ENCODE assay signal across 8 cellular contexts in the genomic region with DNA sequence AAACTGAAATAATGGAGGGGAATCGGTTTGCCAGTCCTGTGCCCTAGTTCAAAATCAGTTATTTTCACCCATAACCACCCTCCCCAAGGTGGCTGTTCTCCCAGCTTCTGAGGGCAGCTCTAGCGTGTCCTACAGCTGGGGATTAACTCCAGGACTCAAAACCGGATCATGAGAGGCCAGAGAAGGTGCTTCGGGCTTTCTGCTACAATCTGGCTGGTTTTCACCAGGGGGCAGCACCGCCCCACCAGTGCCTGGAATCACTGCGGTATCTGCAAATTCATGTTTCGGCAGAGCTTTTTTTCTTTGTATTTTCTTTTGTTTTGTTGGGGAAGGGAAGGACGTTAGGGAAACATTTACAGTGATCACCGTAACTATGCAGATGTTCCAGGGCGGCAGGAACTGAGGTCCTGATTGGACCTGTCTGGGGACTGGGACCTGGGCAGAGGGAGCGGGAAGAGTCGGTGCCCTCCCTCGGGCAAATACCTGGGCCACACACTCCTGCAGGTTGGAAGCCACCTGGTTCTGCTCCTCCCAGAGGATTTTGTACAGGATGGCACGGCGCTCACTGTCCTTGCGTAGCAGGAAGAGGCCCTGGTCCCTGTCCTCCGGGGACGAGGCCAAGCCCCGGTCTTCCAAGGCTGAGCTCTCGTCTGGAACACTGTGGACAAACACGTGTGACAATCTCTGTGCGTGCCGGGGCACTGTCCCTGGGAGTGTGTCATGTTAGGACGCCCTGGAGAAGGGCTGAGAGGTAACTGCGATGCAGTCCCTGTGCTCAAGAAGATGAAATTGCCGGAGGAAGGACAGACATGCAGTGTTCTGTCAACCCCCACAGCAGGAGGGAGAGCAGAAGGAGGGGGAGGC. TPM values are rescaled to one million over a fixed set of nuclear protein-coding genes. Genes with fewer than 3 reads are reported as not detected.
DNase-seq lines count a peak whose midpoint lies in the region; ATAC-seq, FAIRE-seq and TF ChIP-seq lines count a peak whose summit lies in the region.

No MANE protein-coding gene starts in this region.

- peak overlapping the region; percentile 28 for H3K27ac Mint-ChIP-seq in activated CD8-positive, alpha-beta memory T cell treated with anti-CD3 and anti-CD28 coated beads, Interleukin-2, amount 10 ng/mL, durations not matched to agents 7 days and 5 days
- peak overlapping the region; percentile 90 for H3K27ac Mint-ChIP-seq in mesothelial cell of epicardium

- TF ChIP-seq CTCF in mesothelial cell of epicardium (IDR thresholded peaks at IDR 0.05; ENCODE audit: unreplicated experiment): peak; percentile 70

- peak overlapping the region; percentile 67 for H3K4me3 Mint-ChIP-seq in activated CD8-positive, alpha-beta memory T cell treated with anti-CD3 and anti-CD28 coated beads, Interleukin-2, amount 10 ng/mL, durations not matched to agents 7 days and 5 days
- H3K4me3 Mint-ChIP-seq in mesothelial cell of epicardium: peak overlapping the region; percentile 71

- peak; percentile 81 for ATAC-seq in HG03139 (IDR thresholded peaks at IDR 0.05; ENCODE audit: unreplicated experiment)
- peak; percentile 89 for ATAC-seq in activated CD8-positive, alpha-beta memory T cell treated with anti-CD3 and anti-CD28 coated beads, Interleukin-2, amount 10 ng/mL, durations not matched to agents 7 days and 5 days

- no peaks in the 10 kb centered on the region for H3K9me3 Mint-ChIP-seq in activated CD8-positive, alpha-beta memory T cell treated with anti-CD3 and anti-CD28 coated beads, Interleukin-2, amount 10 ng/mL, durations not matched to agents 7 days and 5 days (ENCODE audit: low read depth)
- peaks cover 4% of the 10 kb centered on the region for H3K9me3 Mint-ChIP-seq in mesothelial cell of epicardium

- CTCF ChIA-PET in activated CD8-positive, alpha-beta memory T cell treated with anti-CD3 and anti-CD28 coated beads, Interleukin-2, amount 10 ng/mL, durations not matched to agents 7 days and 5 days (lab: Charles Lee): interaction anchor here (0.7 to 2.5 kb wide), 11 partner anchors 10 to 691 kb away, joined by 3 to 16 read pairs (median 4); no protein-coding TSS in a partner anchor

- DNase-seq in SKM-1 treated with dmso at 0.1 percent for 144 hours (lab: John Stamatoyannopoulos, UW; ENCODE audit: unreplicated experiment) (peak; percentile 9), SKM-1 (lab: John Stamatoyannopoulos, UW; ENCODE audit: unreplicated experiment) (no peak), NCI-H774 (lab: John Stamatoyannopoulos, UW) (peak; percentile 14), mesothelial cell of epicardium (ENCODE audit: low spot score in 2 of 2, unreplicated experiment in 2 of 2) (peak in 1 of 2 experiments; percentile 72)
- DNase-seq in activated CD8-positive, alpha-beta memory T cell treated with anti-CD3 and anti-CD28 coated beads, Interleukin-2, amount 10 ng/mL, durations not matched to agents 7 days and 5 days: peak; percentile 74
- DNase-seq in stimulated activated CD8-positive, alpha-beta memory T cell treated with anti-CD3 and anti-CD28 coated beads, Interleukin-15, amount 100 ng/mL, for 4 hours (ENCODE audit: low read depth in 2 of 2): peak; percentile 23 to 26

- H3K27me3 Mint-ChIP-seq in activated CD8-positive, alpha-beta memory T cell treated with anti-CD3 and anti-CD28 coated beads, Interleukin-2, amount 10 ng/mL, durations not matched to agents 7 days and 5 days: no peaks in the 10 kb centered on the region
- H3K27me3 Mint-ChIP-seq in mesothelial cell of epicardium (ENCODE audit: low read depth): no peaks in the 10 kb centered on the region

- peak; percentile 23 for FAIRE-seq in endometrium (lab: Jason Lieb, UNC)

- no peaks in the 10 kb centered on the region for H3K36me3 Mint-ChIP-seq in activated CD8-positive, alpha-beta memory T cell treated with anti-CD3 and anti-CD28 coated beads, Interleukin-2, amount 10 ng/mL, durations not matched to agents 7 days and 5 days
- no peaks in the 10 kb centered on the region for H3K36me3 Mint-ChIP-seq in mesothelial cell of epicardium

- H3K4me1 Mint-ChIP-seq in activated CD8-positive, alpha-beta memory T cell treated with anti-CD3 and anti-CD28 coated beads, Interleukin-2, amount 10 ng/mL, durations not matched to agents 7 days and 5 days: peaks cover 8% of the 10 kb centered on the region
- peaks cover 6% of the 10 kb centered on the region for H3K4me1 Mint-ChIP-seq in mesothelial cell of epicardium

RNA-seq across cellular contexts. Expression of gene PDHA1, which starts 28.7 kb away (rescaled TPM):
- 100 to 1,000 TPM; 162 to 180 TPM for total RNA-seq in activated CD8-positive, alpha-beta memory T cell treated with anti-CD3 and anti-CD28 coated beads, Interleukin-2, amount 10 ng/mL, durations not matched to agents 7 days and 5 days
- total RNA-seq in mesothelial cell of epicardium: 149 to 156 TPM (median 155 TPM) in 3 replicates
